Comparison of ENCODE assay signal across 19 cellular contexts in the genomic region with DNA sequence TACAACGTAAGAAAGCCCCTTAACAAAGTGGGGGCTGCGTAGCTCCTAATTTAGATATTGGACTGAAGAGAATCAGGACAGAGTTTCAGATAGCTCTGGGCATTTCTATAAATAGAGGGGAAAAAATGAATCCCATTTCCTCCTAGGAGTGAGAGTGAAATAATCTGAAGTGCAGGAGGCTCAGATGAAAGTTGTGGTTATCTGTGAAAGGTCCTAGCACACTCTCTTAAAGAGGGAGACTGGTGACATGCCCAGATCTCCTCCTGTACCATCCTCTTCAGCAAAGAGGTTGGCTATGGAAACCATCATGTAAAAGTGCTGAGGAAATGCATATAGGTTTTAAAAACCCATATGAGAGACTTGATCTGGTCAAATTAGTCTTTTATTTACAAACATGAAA.
DNase-seq lines count a peak whose midpoint lies in the region; ATAC-seq, FAIRE-seq and TF ChIP-seq lines count a peak whose summit lies in the region.
"Had no signal": no experiment of that assay in that cellular context is flagged by ENCODE, and none has a peak within 500 bp of the region (broad histone marks: within the 10 kb centered on the region; RNA-seq: fewer than 3 reads in every experiment).

No MANE protein-coding gene starts in this region.

- H3K4me2 ChIP-seq in GM23338 (no peak overlapping the region), GM12878 (ENCODE audit: control insufficient read depth, insufficient read depth) (0 out of 2 replicates have a peak overlapping the region, but pooled peaks have one; percentile 19)

- peak; percentile 30 for ATAC-seq in GM18868 (IDR thresholded peaks at IDR 0.05; ENCODE audit: unreplicated experiment)
- ATAC-seq in GM23338: no peak
- no peak for ATAC-seq in GM12878
- ATAC-seq in stimulated activated memory B cell treated with anti-CD40 and anti-IgM and Interleukin-4, amounts not matched to agents 10 μg/mL and 1 μg/mL and 100 μg/mL, for 72 hours: no peak
- no peak for ATAC-seq in GM19463 (IDR thresholded peaks at IDR 0.05; ENCODE audit: unreplicated experiment)

- no peak overlapping the region for H3K4me3 Mint-ChIP-seq in GM23338
- no peak overlapping the region for H3K4me3 Mint-ChIP-seq in stimulated activated memory B cell treated with anti-CD40 and anti-IgM and Interleukin-4, amounts not matched to agents 10 μg/mL and 1 μg/mL and 100 μg/mL, for 72 hours
- H3K4me3 Mint-ChIP-seq: CD4-positive, alpha-beta memory T cell; HFFc6 had no signal

- H2AFZ ChIP-seq in GM23338 (0 out of 2 replicates have a peak overlapping the region, but pooled peaks have one; percentile 6), GM12878 (ENCODE audit: control insufficient read depth, low read depth, low read length) (no peak overlapping the region; the same call in 1 of the 2 replicates)
- H2AFZ ChIP-seq: GM23248 had no signal

- H3K79me2 ChIP-seq in GM23338 (replicated peaks; ENCODE audit: insufficient read depth) (no peaks in the 10 kb centered on the region), GM12878 (ENCODE audit: control insufficient read depth, insufficient read depth, low read length) (no peaks in the 10 kb centered on the region)

- H3K4me1 ChIP-seq in GM23338 (ENCODE audit: insufficient read depth): no peaks in the 10 kb centered on the region
- no peaks in the 10 kb centered on the region for H3K4me1 ChIP-seq in GM12878 (ENCODE audit: control insufficient read depth, insufficient read depth, low read length)
- H3K4me1 ChIP-seq: HAP-1 had no signal

- no peak for FAIRE-seq in GM12878 (lab: Jason Lieb, UNC)
- no peak for FAIRE-seq in frontal cortex (lab: Jason Lieb, UNC)
- FAIRE-seq: GM12892, H54 had no signal

- no peaks in the 10 kb centered on the region for H3K9me3 Mint-ChIP-seq in GM23338
- H3K9me3 Mint-ChIP-seq in stimulated activated memory B cell treated with anti-CD40 and anti-IgM and Interleukin-4, amounts not matched to agents 10 μg/mL and 1 μg/mL and 100 μg/mL, for 72 hours: no peaks in the 10 kb centered on the region
- H3K9me3 Mint-ChIP-seq: CD4-positive, alpha-beta memory T cell had no signal

- in situ Hi-C loops in GM12878 (cut with MboI): no loop called here

- no peak overlapping the region for H3K27ac Mint-ChIP-seq in GM23338
- H3K27ac Mint-ChIP-seq in stimulated activated memory B cell treated with anti-CD40 and anti-IgM and Interleukin-4, amounts not matched to agents 10 μg/mL and 1 μg/mL and 100 μg/mL, for 72 hours: no peak overlapping the region
- H3K27ac Mint-ChIP-seq: HFFc6 had no signal

- POLR2A ChIA-PET in GM12878 (lab: Charles Lee): no interaction called here

- H3K9me2 ChIP-seq in GM23338 (ENCODE audit: insufficient read depth): no peaks in the 10 kb centered on the region

- H3K36me3 Mint-ChIP-seq in GM23338 (ENCODE audit: low read depth): no peaks in the 10 kb centered on the region
- no peaks in the 10 kb centered on the region for H3K36me3 Mint-ChIP-seq in stimulated activated memory B cell treated with anti-CD40 and anti-IgM and Interleukin-4, amounts not matched to agents 10 μg/mL and 1 μg/mL and 100 μg/mL, for 72 hours
- H3K36me3 Mint-ChIP-seq: CD4-positive, alpha-beta memory T cell had no signal

- H3K4me1 Mint-ChIP-seq in GM23338: no peaks in the 10 kb centered on the region
- no peaks in the 10 kb centered on the region for H3K4me1 Mint-ChIP-seq in stimulated activated memory B cell treated with anti-CD40 and anti-IgM and Interleukin-4, amounts not matched to agents 10 μg/mL and 1 μg/mL and 100 μg/mL, for 72 hours
- H3K4me1 Mint-ChIP-seq: CD4-positive, alpha-beta memory T cell had no signal

- H3K27me3 Mint-ChIP-seq in GM23338 (ENCODE audit: insufficient read depth, low read depth, poor library complexity): no peaks in the 10 kb centered on the region
- H3K27me3 Mint-ChIP-seq in stimulated activated memory B cell treated with anti-CD40 and anti-IgM and Interleukin-4, amounts not matched to agents 10 μg/mL and 1 μg/mL and 100 μg/mL, for 72 hours: no peaks in the 10 kb centered on the region
- H3K27me3 Mint-ChIP-seq: CD4-positive, alpha-beta memory T cell had no signal

- no peak for TF ChIP-seq EP300 in GM12878 (IDR thresholded peaks at IDR 0.05; ENCODE audit: borderline replicate concordance in 1 of 2, control insufficient read depth in 1 of 2, low read depth in 2 of 2, low read length in 2 of 2)

- no peak overlapping the region for H3K9ac ChIP-seq in GM12878 (ENCODE audit: control insufficient read depth, insufficient read depth, low read length)
- H3K9ac ChIP-seq: GM23248 had no signal

- WGBS in GM12878 (ENCODE audit: insufficient coverage, insufficient replicate concordance, low lambda C conversion rate, missing lambda C conversion rate): 32% methylated on average over 2 of the region's 2 CpGs

- H3F3A ChIP-seq in GM23338 (replicated peaks; ENCODE audit: low read depth): no peaks in the 10 kb centered on the region

- DNase-seq in GM23338 (ENCODE audit: low spot score) (no peak), GM12878 (ENCODE audit: low read depth, low spot score) (no peak), myocyte (ENCODE audit: low read depth) (peak; percentile 45), H4 (ENCODE audit: low spot score) (no peak), frontal cortex (ENCODE audit: low spot score in 2 of 2) (no peak)
- DNase-seq: Calu3; CD4-positive, alpha-beta memory T cell; COR-L47; DMS53; DMS79 treated with DMSO at 0.1 percent for 48 hours; GF-D8; GM23248; HFFc6 had no signal

- BruUV-seq in GM12878 (replicated peaks; lab: Mats Ljungman, UMichigan): no TSS peak

- no peak for TF ChIP-seq RAD21 in GM12878 (IDR thresholded peaks at IDR 0.05; ENCODE audit: insufficient read depth, low read depth, low read length)

- TF ChIP-seq CTCF in GM23338 (conservative IDR thresholded peaks at IDR 0.05; ENCODE audit: low read depth in 2 of 2) (no peak), GM12878 (IDR thresholded peaks at IDR 0.05 in 2 of 3, conservative IDR thresholded peaks at IDR 0.05 in 1 of 3; ENCODE audit: control insufficient read depth in 2 of 3, extremely low read depth in 1 of 3, insufficient read depth in 1 of 3, low read depth in 3 of 3, low read length in 3 of 3) (no peak)

- no peaks in the 10 kb centered on the region for H3K9me3 ChIP-seq in GM12878 (replicated peaks; ENCODE audit: control insufficient read depth, insufficient read depth, low read length)
- H3K9me3 ChIP-seq: HAP-1 had no signal

- SMC1A ChIA-PET in GM12878 (lab: Charles Lee; ENCODE audit: uncharacterized antibody, unreplicated experiment): no interaction called here

- H3K4me3 ChIP-seq in GM23338: no peak overlapping the region
- H3K4me3 ChIP-seq in GM12878: no peak overlapping the region
- H3K4me3 ChIP-seq: GM23248, HAP-1 had no signal

- H4K20me1 ChIP-seq in GM23338 (replicated peaks; ENCODE audit: insufficient read depth): no peaks in the 10 kb centered on the region
- no peaks in the 10 kb centered on the region for H4K20me1 ChIP-seq in GM12878 (ENCODE audit: control insufficient read depth, insufficient read depth)

- H3K27me3 ChIP-seq in GM23338 (ENCODE audit: insufficient read depth) (no peaks in the 10 kb centered on the region), GM12878 (replicated peaks in 1 of 2; ENCODE audit: control insufficient read depth in 2 of 2, insufficient read depth in 2 of 2, low read length in 1 of 2) (no peaks in the 10 kb centered on the region)

- RAD21 ChIA-PET in GM12878 (lab: Charles Lee; ENCODE audit: unreplicated experiment): no interaction called here

- CTCF ChIA-PET in GM12878 (lab: Yijun Ruan, JAX): interaction anchor here (0.6 kb wide), 1 partner anchor 27 kb away, joined by 3 read pairs; no protein-coding TSS in a partner anchor

- TF ChIP-seq POLR2A in GM12878 (IDR thresholded peaks at IDR 0.05; ENCODE audit: low read depth, low read length): no peak

- H3K36me3 ChIP-seq in GM23338 (ENCODE audit: insufficient read depth) (no peaks in the 10 kb centered on the region), GM12878 (ENCODE audit: control insufficient read depth in 2 of 2, insufficient read depth in 2 of 2, low read length in 1 of 2) (no peaks in the 10 kb centered on the region)
- H3K36me3 ChIP-seq: HAP-1 had no signal

- intact Hi-C loops in GM12878 (cut with micrococcal nuclease; ENCODE audit: unreplicated experiment): no loop called here

- H3K27ac ChIP-seq in GM23338 (ENCODE audit: low read depth): no peak overlapping the region
- no peak overlapping the region for H3K27ac ChIP-seq in GM12878 (ENCODE audit: control insufficient read depth, insufficient read depth)
- H3K27ac ChIP-seq: GM23248 had no signal

TF ChIP-seq in GM23338, 12 proteins besides CTCF, POLR2A, EP300 and RAD21 (continues in another document):
- no peak for TF ChIP-seq CREB1 (CRISPR knock-in tag; IDR thresholded peaks at IDR 0.05; ENCODE audit: low read depth)
- no peak for TF ChIP-seq EZH2 (IDR thresholded peaks at IDR 0.05; ENCODE audit: low read depth, unreplicated experiment)

TF ChIP-seq in GM12878, 131 proteins besides CTCF, POLR2A, EP300 and RAD21:
- no peak for TF ChIP-seq SMAD5 (IDR thresholded peaks at IDR 0.05; ENCODE audit: low read depth)
- TF ChIP-seq PAX8 (IDR thresholded peaks at IDR 0.05): no peak
- no peak for TF ChIP-seq EZH2 (IDR thresholded peaks at IDR 0.05; ENCODE audit: borderline replicate concordance, control insufficient read depth, low read depth, low read length)
- no peak for TF ChIP-seq SRF (IDR thresholded peaks at IDR 0.05; ENCODE audit: low read depth in 2 of 2, low read length in 2 of 2)
- TF ChIP-seq ZNF274 (IDR thresholded peaks at IDR 0.05; ENCODE audit: insufficient read depth, insufficient read length): no peak
- TF ChIP-seq SMAD1 (IDR thresholded peaks at IDR 0.05; ENCODE audit: low read depth, partially characterized antibody): no peak
- TF ChIP-seq MEF2A (IDR thresholded peaks at IDR 0.05; ENCODE audit: insufficient read depth, low read depth, low read length): 0 out of 2 replicates have a peak, but pooled peaks have one; percentile 11
- TF ChIP-seq HCFC1 (IDR thresholded peaks at IDR 0.05; ENCODE audit: low read length): no peak
TF ChIP-seq in GM12878: peak in this region for 1.
